19 cellular contexts compared by ENCODE assay signal in the genomic region with DNA sequence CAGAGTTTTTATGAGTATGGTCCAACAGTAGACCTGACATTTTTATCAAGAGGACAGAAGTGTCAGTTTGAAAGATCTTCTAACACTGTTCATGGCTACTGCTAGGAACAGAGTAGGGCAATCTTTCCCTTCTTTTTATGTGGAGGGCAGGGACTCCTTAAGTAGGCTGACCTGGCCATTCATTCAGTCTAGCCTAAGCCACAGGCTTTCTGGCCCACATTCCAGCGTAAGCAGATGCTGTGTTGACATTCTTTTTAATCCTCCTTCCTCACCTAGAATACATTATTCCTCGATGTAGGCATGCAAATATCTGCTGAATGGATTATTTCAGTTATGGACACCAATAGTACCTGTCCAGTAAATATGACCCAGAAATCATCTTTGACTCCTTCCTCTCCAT.
"Had no signal": no experiment of that assay in that cellular context is flagged by ENCODE, and none has a peak within 500 bp of the region (broad histone marks: within the 10 kb centered on the region; RNA-seq: fewer than 3 reads in every experiment).

No MANE protein-coding gene starts in this region.

- H3K9ac ChIP-seq: SK-N-SH had no signal

- H3K9me2 ChIP-seq: SK-N-SH had no signal

- H3K9me3 ChIP-seq: SK-N-SH had no signal

- H3K4me2 ChIP-seq: SK-N-SH had no signal

- DNase-seq: KBM-7, MV-4-11, NCI-H1048, NCI-H1105, NCI-H1417, NCI-H1436 treated with DMSO at 0.1 percent for 48 hours, NCI-H1694, NCI-H187 treated with DMSO at 0.1 percent for 48 hours, NCI-H2029 treated with DMSO at 0.1 percent for 48 hours, NCI-H2171 treated with DMSO at 0.1 percent for 48 hours, NCI-H345, NCI-H446 treated with DMSO at 0.1 percent for 48 hours, NCI-H524, Right ventricle myocardium superior, RPMI8226, SK-N-SH, SW 1271, T-helper 1 cell had no signal

- FAIRE-seq: RCC 7860 had no signal
